8 cellular contexts compared by ENCODE assay signal in genomic region chr3:194142156-194142910, GRCh38. TPM values are rescaled to one million over a fixed set of nuclear protein-coding genes. Genes with fewer than 3 reads are reported as not detected.
DNase-seq lines count a peak whose midpoint lies in the region; ATAC-seq and TF ChIP-seq lines count a peak whose summit lies in the region.

No MANE protein-coding gene starts in this region.

- H3K27ac ChIP-seq in BLaER1 (no peak overlapping the region), MM.1S (ENCODE audit: low read length) (peak overlapping the region; percentile 81), mammary epithelial cell (ENCODE audit: insufficient read depth, low read depth, low read length) (peak overlapping the region; percentile 97), mesendoderm (ENCODE audit: low read depth, low read length) (peak overlapping the region; percentile 99), uterus (peak overlapping the region; percentile 95 to 99)

- dilution Hi-C loops in mammary epithelial cell (cut with HindIII; ENCODE audit: low sequenced_read_pairs): no loop called here

- no peak overlapping the region for H3K23ac ChIP-seq in mesendoderm (ENCODE audit: low read length)

- WGBS in mammary epithelial cell (ENCODE audit: low coverage, missing lambda C conversion rate): 16% methylated on average over 14 of the region's 14 CpGs
- no CpG with 5 or more reads among the region's 14 CpGs for WGBS in mesendoderm (ENCODE audit: extremely low coverage, insufficient coverage, low lambda C conversion rate)

- H2AK5ac ChIP-seq in mesendoderm (ENCODE audit: low read length): peak overlapping the region; percentile 70

- peaks cover 40% of the 10 kb centered on the region for H3F3A ChIP-seq in MM.1S (ENCODE audit: insufficient read depth, low read length)

- peak overlapping the region; percentile 95 for H4K8ac ChIP-seq in mesendoderm (ENCODE audit: low read depth, low read length)

- H4K5ac ChIP-seq in mesendoderm (ENCODE audit: low read length): peak overlapping the region; percentile 64

- intact Hi-C loops in mammary epithelial cell (cut with micrococcal nuclease): no loop called here
- intact Hi-C loops in uterus (cut with DNase I; ENCODE audit: low total_unique reads): loop anchor here (10.0 kb wide), 1 partner anchor 138 kb away; no protein-coding TSS in a partner anchor

- H3K79me1 ChIP-seq in mesendoderm (ENCODE audit: low read length): no peaks in the 10 kb centered on the region

- DNase-seq in MM.1S (no peak), mammary epithelial cell (no peak), mesendoderm (peak; percentile 36), uterus (peak; percentile 70 to 71), NCI-H146 (lab: John Stamatoyannopoulos, UW) (no peak), hepatic stellate cell (ENCODE audit: low spot score) (no peak)

- H3K4me3 ChIP-seq in BLaER1 (no peak overlapping the region), MM.1S (ENCODE audit: low read length) (peak overlapping the region; percentile 26; the same call in 1 of the 2 replicates), mammary epithelial cell (replicated peaks in 1 of 3; ENCODE audit: insufficient read depth in 1 of 3, low read depth in 2 of 3, low read length in 3 of 3) (peak overlapping the region in 1 of 3 experiments; percentile 35), mesendoderm (ENCODE audit: low read length) (no peak overlapping the region), uterus (no peak overlapping the region)

- H3K9me3 ChIP-seq in BLaER1: no peaks in the 10 kb centered on the region
- no peaks in the 10 kb centered on the region for H3K9me3 ChIP-seq in MM.1S (replicated peaks; ENCODE audit: insufficient read depth, low read length)
- H3K9me3 ChIP-seq in mammary epithelial cell (replicated peaks; ENCODE audit: insufficient read depth, low read length): no peaks in the 10 kb centered on the region
- H3K9me3 ChIP-seq in uterus: no peaks in the 10 kb centered on the region

- H4K20me1 ChIP-seq in BLaER1 (peaks cover 59% of the 10 kb centered on the region), MM.1S (ENCODE audit: insufficient read depth, low read length) (no peaks in the 10 kb centered on the region), mammary epithelial cell (ENCODE audit: insufficient read depth, low read length) (no peaks in the 10 kb centered on the region)

- H3K18ac ChIP-seq in mesendoderm (ENCODE audit: low read length): peak overlapping the region; percentile 99

- CTCF ChIA-PET in mammary epithelial cell (lab: Charles Lee; ENCODE audit: low non-redundant PET): interaction anchor here (1.2 kb wide), 1 partner anchor 173 kb away, joined by 12 read pairs; no protein-coding TSS in a partner anchor

- in situ Hi-C loops in mammary epithelial cell (cut with MboI; ENCODE audit: low sequenced_read_pairs in 2 of 2): no loop called here

- TF ChIP-seq POLR2A in uterus (IDR thresholded peaks at IDR 0.05): no peak

- peak overlapping the region; percentile 86 for H2BK5ac ChIP-seq in mesendoderm (ENCODE audit: low read length)

- peak overlapping the region; percentile 91 for H3K4ac ChIP-seq in mesendoderm (ENCODE audit: low read depth, low read length)

- TF ChIP-seq CTCF in MM.1S (IDR thresholded peaks at IDR 0.05; ENCODE audit: low read length) (no peak), mammary epithelial cell (conservative IDR thresholded peaks at IDR 0.05 in 1 of 2, IDR thresholded peaks at IDR 0.05 in 1 of 2; ENCODE audit: extremely low read depth in 1 of 2, insufficient read depth in 1 of 2, low read depth in 1 of 2, low read length in 2 of 2) (no peak), uterus (IDR thresholded peaks at IDR 0.05) (no peak)

- H2BK15ac ChIP-seq in mesendoderm (replicated peaks; ENCODE audit: low read depth): no peak overlapping the region

- H2AFZ ChIP-seq in MM.1S (ENCODE audit: low read length): peak overlapping the region; percentile 45
- peak overlapping the region; percentile 43 for H2AFZ ChIP-seq in mammary epithelial cell (ENCODE audit: low read depth, low read length)

- H3K79me2 ChIP-seq in MM.1S (ENCODE audit: low read length) (no peaks in the 10 kb centered on the region), mammary epithelial cell (ENCODE audit: insufficient read depth, low read length) (peaks cover 9% of the 10 kb centered on the region), mesendoderm (ENCODE audit: control insufficient read depth, insufficient read depth, low read length) (peaks cover 5% of the 10 kb centered on the region)

- H3K4me1 ChIP-seq in BLaER1: peaks cover 22% of the 10 kb centered on the region
- H3K4me1 ChIP-seq in MM.1S (ENCODE audit: low read length): peaks cover 37% of the 10 kb centered on the region
- peaks cover 51% of the 10 kb centered on the region for H3K4me1 ChIP-seq in mammary epithelial cell (ENCODE audit: insufficient read depth, low read length)
- peaks cover 10% of the 10 kb centered on the region for H3K4me1 ChIP-seq in mesendoderm (ENCODE audit: control insufficient read depth, low read depth, low read length)
- peaks cover 10 to 18% of the 10 kb centered on the region in 2 donors for H3K4me1 ChIP-seq in uterus

- peak overlapping the region; percentile 95 for H2BK120ac ChIP-seq in mesendoderm (ENCODE audit: low read depth, low read length)

- ATAC-seq in HG02588 (IDR thresholded peaks at IDR 0.05; ENCODE audit: unreplicated experiment): no peak

- H3K36me3 ChIP-seq in BLaER1: no peaks in the 10 kb centered on the region
- no peaks in the 10 kb centered on the region for H3K36me3 ChIP-seq in MM.1S (replicated peaks; ENCODE audit: insufficient read depth, low read length)
- H3K36me3 ChIP-seq in mammary epithelial cell (ENCODE audit: insufficient read depth, low read length): peaks cover 6% of the 10 kb centered on the region
- no peaks in the 10 kb centered on the region for H3K36me3 ChIP-seq in mesendoderm (ENCODE audit: control insufficient read depth, insufficient read depth, low read length)
- no peaks in the 10 kb centered on the region for H3K36me3 ChIP-seq in uterus

- peaks cover 71% of the 10 kb centered on the region for H3K27me3 ChIP-seq in BLaER1
- no peaks in the 10 kb centered on the region for H3K27me3 ChIP-seq in MM.1S (replicated peaks; ENCODE audit: insufficient read depth, low read length)
- no peaks in the 10 kb centered on the region for H3K27me3 ChIP-seq in mammary epithelial cell (ENCODE audit: insufficient read depth, low read length)
- H3K27me3 ChIP-seq in mesendoderm (ENCODE audit: insufficient read depth, low read length, poor library complexity): no peaks in the 10 kb centered on the region
- no peaks in the 10 kb centered on the region for H3K27me3 ChIP-seq in uterus

- H3K9ac ChIP-seq in BLaER1 (no peak overlapping the region), MM.1S (ENCODE audit: low read length) (peak overlapping the region; percentile 83), mammary epithelial cell (ENCODE audit: insufficient read depth, low read length) (peak overlapping the region; percentile 86), mesendoderm (ENCODE audit: low read length) (peak overlapping the region; percentile 76)

- H3K4me2 ChIP-seq in BLaER1 (peak overlapping the region; percentile 91), MM.1S (ENCODE audit: low read depth, low read length) (peak overlapping the region; percentile 63), mammary epithelial cell (ENCODE audit: insufficient read depth, low read depth, low read length) (peak overlapping the region; percentile 80), mesendoderm (ENCODE audit: low read length) (no peak overlapping the region)

- BruUV-seq in mammary epithelial cell (replicated peaks; lab: Mats Ljungman, UMichigan): no TSS peak

- no peaks in the 10 kb centered on the region for H3K9me2 ChIP-seq in MM.1S (replicated peaks; ENCODE audit: insufficient read depth, low read length)

- H3K56ac ChIP-seq in mesendoderm (ENCODE audit: low read length): peak overlapping the region; percentile 88

RNA-seq across cellular contexts. Expression of gene HES1, which starts 6.4 kb away (rescaled TPM):
- total RNA-seq in mammary epithelial cell: 10 to 100 TPM; 33.0 to 74.4 TPM
- 22.7 TPM for polyA plus RNA-seq in mammary epithelial cell
- polyA minus RNA-seq in mammary epithelial cell: 12.6 TPM
- 44.3 TPM for polyA plus RNA-seq in mesendoderm (2013, experiment 1 of 2)
- 42.6 TPM for polyA plus RNA-seq in mesendoderm (2013, experiment 2 of 2)
- total RNA-seq in uterus: 10 to 100 TPM; 23.1 to 50.9 (median 41.2) TPM

Comparison
In these comparisons a context has a peak if more than half of its experiments do, and no peak if none do; other contexts are left out.
1. DNase-seq: peak in mesendoderm (single experiment) and uterus (2 of 2); none in MM.1S (single experiment), mammary epithelial cell (single experiment), NCI-H146 (single experiment) and hepatic stellate cell (single experiment).